21 cellular contexts compared by ENCODE assay signal in genomic region chr15:26242565-26242964, GRCh38.
"Had no signal": no experiment of that assay in that cellular context is flagged by ENCODE, and none has a peak within 500 bp of the region (broad histone marks: within the 10 kb centered on the region; RNA-seq: fewer than 3 reads in every experiment).

No MANE protein-coding gene starts in this region.

- H3K27ac ChIP-seq: cardiac muscle cell, heart right ventricle, left ventricle myocardium inferior, parathyroid adenoma, uterus had no signal

- H3K36me3 ChIP-seq: cardiac muscle cell, heart right ventricle, left ventricle myocardium inferior, uterus had no signal

- DNase-seq: activated B cell treated with CpG ODN at 0.5 μM for 24 hours; activated CD4-positive, alpha-beta T cell treated with anti-CD3 and anti-CD28 coated beads for 36 hours; activated CD4-positive, alpha-beta T cell treated with anti-CD3 and anti-CD28 coated beads, Interleukin-2, amount 50 U/mL, for 48 hours; activated effector memory CD4-positive, alpha-beta T cell treated with Interleukin-2 at 50 U/mL for 16 hours; activated naive CD4-positive, alpha-beta T cell treated with anti-CD3 and anti-CD28 coated beads for 36 hours; activated T-cell treated with anti-CD3 and anti-CD28 coated beads, Interleukin-2, amount 50 U/mL, for 72 hours; heart right ventricle; kidney; left ventricle myocardium inferior; retina; stimulated activated CD4-positive, alpha-beta T cell treated with anti-CD3 and anti-CD28 coated beads, Interleukin-2, amount 100 ng/mL, for 48 hours; stimulated activated CD8-positive, alpha-beta memory T cell treated with anti-CD3 and anti-CD28 coated beads, Interleukin-4, amount 100 ng/mL, for 48 hours; stimulated activated naive B cell treated with anti-CD40 and anti-IgM and Interleukin-4, amounts not matched to agents 10 μg/mL and 1 μg/mL and 100 μg/mL, for 72 hours; T1000; trophoblast cell; uterus had no signal

- H3K9ac ChIP-seq: parathyroid adenoma had no signal

- H3K27me3 ChIP-seq: cardiac muscle cell, heart right ventricle, uterus had no signal

- H3K79me2 ChIP-seq: parathyroid adenoma had no signal

- H3K4me1 Mint-ChIP-seq: activated B cell treated with CpG ODN at 0.5 μM for 24 hours; activated CD4-positive, alpha-beta T cell treated with anti-CD3 and anti-CD28 coated beads for 36 hours; stimulated activated naive B cell treated with anti-CD40 and anti-IgM and Interleukin-4, amounts not matched to agents 10 μg/mL and 1 μg/mL and 100 μg/mL, for 72 hours had no signal

- H3K36me3 Mint-ChIP-seq: natural killer cell treated with Interleukin-12 subunit alpha and Interleukin-12 subunit beta and Interleukin-15 and Interleukin-18, amount 100 ng/mL, for 72 hours; stimulated activated naive B cell treated with anti-CD40 and anti-IgM and Interleukin-4, amounts not matched to agents 10 μg/mL and 1 μg/mL and 100 μg/mL, for 72 hours had no signal

- H3K27ac Mint-ChIP-seq: activated B cell treated with CpG ODN at 0.5 μM for 24 hours; activated CD4-positive, alpha-beta T cell treated with anti-CD3 and anti-CD28 coated beads for 36 hours; activated naive CD4-positive, alpha-beta T cell treated with anti-CD3 and anti-CD28 coated beads for 36 hours; activated T-cell treated with anti-CD3 and anti-CD28 coated beads, Interleukin-2, amount 50 U/mL, for 72 hours; natural killer cell treated with Interleukin-12 subunit alpha and Interleukin-12 subunit beta and Interleukin-15 and Interleukin-18, amount 100 ng/mL, for 72 hours; stimulated activated naive B cell treated with anti-CD40 and anti-IgM and Interleukin-4, amounts not matched to agents 10 μg/mL and 1 μg/mL and 100 μg/mL, for 72 hours; T-helper 1 cell treated with Interleukin-12 subunit alpha and Interleukin-12 subunit beta and Interleukin-4 antibody, amounts not matched to agents 30 μg/mL and 1 μg/mL, for 36 hours had no signal

- ATAC-seq: activated CD4-positive, alpha-beta T cell treated with anti-CD3 and anti-CD28 coated beads for 36 hours; activated T-cell treated with anti-CD3 and anti-CD28 coated beads, Interleukin-2, amount 50 U/mL, for 72 hours; heart right ventricle; natural killer cell treated with Interleukin-12 subunit alpha and Interleukin-12 subunit beta and Interleukin-15 and Interleukin-18, amount 100 ng/mL, for 72 hours; stimulated activated naive B cell treated with anti-CD40 and anti-IgM and Interleukin-4, amounts not matched to agents 10 μg/mL and 1 μg/mL and 100 μg/mL, for 72 hours had no signal

- H3K27me3 Mint-ChIP-seq: activated B cell treated with CpG ODN at 0.5 μM for 24 hours; activated CD4-positive, alpha-beta T cell treated with anti-CD3 and anti-CD28 coated beads for 36 hours; natural killer cell treated with Interleukin-12 subunit alpha and Interleukin-12 subunit beta and Interleukin-15 and Interleukin-18, amount 100 ng/mL, for 72 hours; stimulated activated naive B cell treated with anti-CD40 and anti-IgM and Interleukin-4, amounts not matched to agents 10 μg/mL and 1 μg/mL and 100 μg/mL, for 72 hours had no signal

- FAIRE-seq: endometrium, kidney had no signal

- H3K9me3 ChIP-seq: uterus had no signal

- H3K4me3 ChIP-seq: cardiac muscle cell, heart right ventricle, left ventricle myocardium inferior, uterus had no signal

- H3K4me3 Mint-ChIP-seq: activated B cell treated with CpG ODN at 0.5 μM for 24 hours; activated CD4-positive, alpha-beta T cell treated with anti-CD3 and anti-CD28 coated beads for 36 hours; activated naive CD4-positive, alpha-beta T cell treated with anti-CD3 and anti-CD28 coated beads for 36 hours; activated T-cell treated with anti-CD3 and anti-CD28 coated beads, Interleukin-2, amount 50 U/mL, for 72 hours; natural killer cell treated with Interleukin-12 subunit alpha and Interleukin-12 subunit beta and Interleukin-15 and Interleukin-18, amount 100 ng/mL, for 72 hours; stimulated activated naive B cell treated with anti-CD40 and anti-IgM and Interleukin-4, amounts not matched to agents 10 μg/mL and 1 μg/mL and 100 μg/mL, for 72 hours; T-helper 1 cell treated with Interleukin-12 subunit alpha and Interleukin-12 subunit beta and Interleukin-4 antibody, amounts not matched to agents 30 μg/mL and 1 μg/mL, for 36 hours had no signal

- H3K4me1 ChIP-seq: heart right ventricle, left ventricle myocardium inferior, parathyroid adenoma, uterus had no signal

- H2AFZ ChIP-seq: parathyroid adenoma had no signal
